In the genomic region with DNA sequence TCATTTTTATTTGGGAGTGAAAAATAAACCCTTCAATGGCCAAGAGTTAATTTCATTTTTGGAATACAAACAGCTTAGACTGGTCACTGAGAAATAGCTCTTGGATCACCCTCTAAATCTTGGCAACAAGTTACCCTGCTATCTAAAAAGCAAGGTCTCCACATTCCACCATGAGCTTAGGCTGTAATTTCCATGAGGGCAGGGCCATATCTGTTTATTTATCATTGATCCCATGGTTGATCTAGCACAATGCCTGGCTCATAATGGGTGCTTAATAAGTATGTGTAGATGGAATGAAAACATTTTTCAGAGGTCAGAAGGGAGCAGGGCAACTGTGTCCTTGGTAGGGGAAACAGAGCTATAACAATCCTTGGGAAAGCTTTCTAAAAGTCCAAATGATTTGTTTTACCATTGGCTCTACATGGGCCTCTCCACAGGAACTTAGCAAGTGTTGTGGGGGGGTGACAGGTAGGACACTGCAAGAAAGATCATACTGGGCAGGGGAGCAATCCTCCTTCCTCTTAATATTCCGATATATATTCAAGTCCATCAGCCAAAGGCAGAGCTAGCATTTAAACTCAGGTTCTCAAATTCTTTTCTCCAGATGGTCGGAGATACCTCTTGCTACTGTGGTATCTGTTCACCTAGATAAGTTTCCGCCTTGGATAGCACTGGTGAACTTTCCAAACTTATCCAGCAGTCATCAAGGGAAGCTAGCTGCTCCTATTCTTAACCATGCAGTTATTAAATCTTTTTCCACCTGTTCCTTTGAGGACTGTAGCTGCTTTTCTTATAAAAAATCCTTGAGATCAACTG, we compare ENCODE assay signal across 1 cellular context.
TF ChIP-seq lines count a peak whose summit lies in the region.

No MANE protein-coding gene starts in this region.

TF ChIP-seq in GM23338, 12 proteins besides CTCF, POLR2A, EP300 and RAD21 (continued from another document):
- TF ChIP-seq, protein P1, sequence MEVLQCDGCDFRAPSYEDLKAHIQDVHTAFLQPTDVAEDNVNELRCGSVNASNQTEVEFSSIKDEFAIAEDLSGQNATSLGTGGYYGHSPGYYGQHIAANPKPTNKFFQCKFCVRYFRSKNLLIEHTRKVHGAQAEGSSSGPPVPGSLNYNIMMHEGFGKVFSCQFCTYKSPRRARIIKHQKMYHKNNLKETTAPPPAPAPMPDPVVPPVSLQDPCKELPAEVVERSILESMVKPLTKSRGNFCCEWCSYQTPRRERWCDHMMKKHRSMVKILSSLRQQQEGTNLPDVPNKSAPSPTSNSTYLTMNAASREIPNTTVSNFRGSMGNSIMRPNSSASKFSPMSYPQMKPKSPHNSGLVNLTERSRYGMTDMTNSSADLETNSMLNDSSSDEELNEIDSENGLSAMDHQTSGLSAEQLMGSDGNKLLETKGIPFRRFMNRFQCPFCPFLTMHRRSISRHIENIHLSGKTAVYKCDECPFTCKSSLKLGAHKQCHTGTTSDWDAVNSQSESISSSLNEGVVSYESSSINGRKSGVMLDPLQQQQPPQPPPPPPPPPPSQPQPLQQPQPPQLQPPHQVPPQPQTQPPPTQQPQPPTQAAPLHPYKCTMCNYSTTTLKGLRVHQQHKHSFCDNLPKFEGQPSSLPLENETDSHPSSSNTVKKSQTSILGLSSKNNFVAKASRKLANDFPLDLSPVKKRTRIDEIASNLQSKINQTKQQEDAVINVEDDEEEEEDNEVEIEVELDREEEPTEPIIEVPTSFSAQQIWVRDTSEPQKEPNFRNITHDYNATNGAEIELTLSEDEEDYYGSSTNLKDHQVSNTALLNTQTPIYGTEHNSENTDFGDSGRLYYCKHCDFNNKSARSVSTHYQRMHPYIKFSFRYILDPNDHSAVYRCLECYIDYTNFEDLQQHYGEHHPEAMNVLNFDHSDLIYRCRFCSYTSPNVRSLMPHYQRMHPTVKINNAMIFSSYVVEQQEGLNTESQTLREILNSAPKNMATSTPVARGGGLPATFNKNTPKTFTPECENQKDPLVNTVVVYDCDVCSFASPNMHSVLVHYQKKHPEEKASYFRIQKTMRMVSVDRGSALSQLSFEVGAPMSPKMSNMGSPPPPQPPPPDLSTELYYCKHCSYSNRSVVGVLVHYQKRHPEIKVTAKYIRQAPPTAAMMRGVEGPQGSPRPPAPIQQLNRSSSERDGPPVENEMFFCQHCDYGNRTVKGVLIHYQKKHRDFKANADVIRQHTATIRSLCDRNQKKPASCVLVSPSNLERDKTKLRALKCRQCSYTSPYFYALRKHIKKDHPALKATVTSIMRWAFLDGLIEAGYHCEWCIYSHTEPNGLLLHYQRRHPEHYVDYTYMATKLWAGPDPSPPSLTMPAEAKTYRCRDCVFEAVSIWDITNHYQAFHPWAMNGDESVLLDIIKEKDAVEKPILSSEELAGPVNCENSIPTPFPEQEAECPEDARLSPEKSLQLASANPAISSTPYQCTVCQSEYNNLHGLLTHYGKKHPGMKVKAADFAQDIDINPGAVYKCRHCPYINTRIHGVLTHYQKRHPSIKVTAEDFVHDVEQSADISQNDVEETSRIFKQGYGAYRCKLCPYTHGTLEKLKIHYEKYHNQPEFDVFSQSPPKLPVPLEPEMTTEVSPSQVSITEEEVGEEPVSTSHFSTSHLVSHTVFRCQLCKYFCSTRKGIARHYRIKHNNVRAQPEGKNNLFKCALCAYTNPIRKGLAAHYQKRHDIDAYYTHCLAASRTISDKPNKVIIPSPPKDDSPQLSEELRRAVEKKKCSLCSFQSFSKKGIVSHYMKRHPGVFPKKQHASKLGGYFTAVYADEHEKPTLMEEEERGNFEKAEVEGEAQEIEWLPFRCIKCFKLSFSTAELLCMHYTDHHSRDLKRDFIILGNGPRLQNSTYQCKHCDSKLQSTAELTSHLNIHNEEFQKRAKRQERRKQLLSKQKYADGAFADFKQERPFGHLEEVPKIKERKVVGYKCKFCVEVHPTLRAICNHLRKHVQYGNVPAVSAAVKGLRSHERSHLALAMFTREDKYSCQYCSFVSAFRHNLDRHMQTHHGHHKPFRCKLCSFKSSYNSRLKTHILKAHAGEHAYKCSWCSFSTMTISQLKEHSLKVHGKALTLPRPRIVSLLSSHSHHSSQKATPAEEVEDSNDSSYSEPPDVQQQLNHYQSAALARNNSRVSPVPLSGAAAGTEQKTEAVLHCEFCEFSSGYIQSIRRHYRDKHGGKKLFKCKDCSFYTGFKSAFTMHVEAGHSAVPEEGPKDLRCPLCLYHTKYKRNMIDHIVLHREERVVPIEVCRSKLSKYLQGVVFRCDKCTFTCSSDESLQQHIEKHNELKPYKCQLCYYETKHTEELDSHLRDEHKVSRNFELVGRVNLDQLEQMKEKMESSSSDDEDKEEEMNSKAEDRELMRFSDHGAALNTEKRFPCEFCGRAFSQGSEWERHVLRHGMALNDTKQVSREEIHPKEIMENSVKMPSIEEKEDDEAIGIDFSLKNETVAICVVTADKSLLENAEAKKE (CRISPR knock-in tag; IDR thresholded peaks at IDR 0.05), result no peak
- TF ChIP-seq, protein P2, sequence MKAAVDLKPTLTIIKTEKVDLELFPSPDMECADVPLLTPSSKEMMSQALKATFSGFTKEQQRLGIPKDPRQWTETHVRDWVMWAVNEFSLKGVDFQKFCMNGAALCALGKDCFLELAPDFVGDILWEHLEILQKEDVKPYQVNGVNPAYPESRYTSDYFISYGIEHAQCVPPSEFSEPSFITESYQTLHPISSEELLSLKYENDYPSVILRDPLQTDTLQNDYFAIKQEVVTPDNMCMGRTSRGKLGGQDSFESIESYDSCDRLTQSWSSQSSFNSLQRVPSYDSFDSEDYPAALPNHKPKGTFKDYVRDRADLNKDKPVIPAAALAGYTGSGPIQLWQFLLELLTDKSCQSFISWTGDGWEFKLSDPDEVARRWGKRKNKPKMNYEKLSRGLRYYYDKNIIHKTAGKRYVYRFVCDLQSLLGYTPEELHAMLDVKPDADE (IDR thresholded peaks at IDR 0.05), result no peak
- TF ChIP-seq NANOG (IDR thresholded peaks at IDR 0.05; ENCODE audit: borderline replicate concordance) (no peak), ZNF331 (CRISPR knock-in tag; IDR thresholded peaks at IDR 0.05; ENCODE audit: low read depth) (no peak), JUNB (IDR thresholded peaks at IDR 0.05; ENCODE audit: unreplicated experiment) (no peak), EZH2phosphoT487 (IDR thresholded peaks at IDR 0.05; ENCODE audit: unreplicated experiment) (no peak), EZH2 (IDR thresholded peaks at IDR 0.05; ENCODE audit: low read depth, unreplicated experiment) (no peak), ZNF114 (CRISPR knock-in tag; IDR thresholded peaks at IDR 0.05) (no peak), POLR2AphosphoS5 (IDR thresholded peaks at IDR 0.05; ENCODE audit: low read depth) (no peak)
- TF ChIP-seq, protein P3, sequence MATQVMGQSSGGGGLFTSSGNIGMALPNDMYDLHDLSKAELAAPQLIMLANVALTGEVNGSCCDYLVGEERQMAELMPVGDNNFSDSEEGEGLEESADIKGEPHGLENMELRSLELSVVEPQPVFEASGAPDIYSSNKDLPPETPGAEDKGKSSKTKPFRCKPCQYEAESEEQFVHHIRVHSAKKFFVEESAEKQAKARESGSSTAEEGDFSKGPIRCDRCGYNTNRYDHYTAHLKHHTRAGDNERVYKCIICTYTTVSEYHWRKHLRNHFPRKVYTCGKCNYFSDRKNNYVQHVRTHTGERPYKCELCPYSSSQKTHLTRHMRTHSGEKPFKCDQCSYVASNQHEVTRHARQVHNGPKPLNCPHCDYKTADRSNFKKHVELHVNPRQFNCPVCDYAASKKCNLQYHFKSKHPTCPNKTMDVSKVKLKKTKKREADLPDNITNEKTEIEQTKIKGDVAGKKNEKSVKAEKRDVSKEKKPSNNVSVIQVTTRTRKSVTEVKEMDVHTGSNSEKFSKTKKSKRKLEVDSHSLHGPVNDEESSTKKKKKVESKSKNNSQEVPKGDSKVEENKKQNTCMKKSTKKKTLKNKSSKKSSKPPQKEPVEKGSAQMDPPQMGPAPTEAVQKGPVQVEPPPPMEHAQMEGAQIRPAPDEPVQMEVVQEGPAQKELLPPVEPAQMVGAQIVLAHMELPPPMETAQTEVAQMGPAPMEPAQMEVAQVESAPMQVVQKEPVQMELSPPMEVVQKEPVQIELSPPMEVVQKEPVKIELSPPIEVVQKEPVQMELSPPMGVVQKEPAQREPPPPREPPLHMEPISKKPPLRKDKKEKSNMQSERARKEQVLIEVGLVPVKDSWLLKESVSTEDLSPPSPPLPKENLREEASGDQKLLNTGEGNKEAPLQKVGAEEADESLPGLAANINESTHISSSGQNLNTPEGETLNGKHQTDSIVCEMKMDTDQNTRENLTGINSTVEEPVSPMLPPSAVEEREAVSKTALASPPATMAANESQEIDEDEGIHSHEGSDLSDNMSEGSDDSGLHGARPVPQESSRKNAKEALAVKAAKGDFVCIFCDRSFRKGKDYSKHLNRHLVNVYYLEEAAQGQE (IDR thresholded peaks at IDR 0.05; ENCODE audit: unreplicated experiment), result no peak
